In genomic region chr1:55055951-55056631, GRCh38 we compare ENCODE assay signal across 30 cellular contexts. TPM values are rescaled to one million over a fixed set of nuclear protein-coding genes. Genes with fewer than 3 reads are reported as not detected.
"Had no signal": no experiment of that assay in that cellular context is flagged by ENCODE, and none has a peak within 500 bp of the region (broad histone marks: within the 10 kb centered on the region; RNA-seq: fewer than 3 reads in every experiment).

No MANE protein-coding gene starts in this region.

- H3K79me2 ChIP-seq: hepatocyte had no signal

- H2AFZ ChIP-seq: hepatocyte had no signal

- H3K4me3 ChIP-seq: colonic mucosa, esophagus muscularis mucosa, hepatocyte, left ventricle myocardium inferior, sigmoid colon, smooth muscle cell, tibial artery had no signal

- ATAC-seq: activated CD8-positive, alpha-beta T cell treated with anti-CD3 and anti-CD28 coated beads, Interleukin-2, amount 10 ng/mL, durations not matched to agents 7 days and 5 days; activated naive CD4-positive, alpha-beta T cell treated with anti-CD3 and anti-CD28 coated beads, Interleukin-2, amount 50 U/mL, for 72 hours; activated T-helper 17 cell treated with anti-CD3 and anti-CD28 coated beads, Interleukin-2, amount 50 U/mL, for 72 hours; stimulated activated naive B cell treated with anti-CD40 and anti-IgM and Interleukin-4, amounts not matched to agents 10 μg/mL and 1 μg/mL and 100 μg/mL, for 72 hours had no signal

- H3K4me2 ChIP-seq: hepatocyte, smooth muscle cell had no signal

- H3K4me1 ChIP-seq: colonic mucosa, sigmoid colon had no signal

- DNase-seq: activated CD4-positive, alpha-beta T cell treated with anti-CD3 and anti-CD28 coated beads, Interleukin-2, amount 50 U/mL, for 1 hour; activated CD8-positive, alpha-beta T cell treated with anti-CD3 and anti-CD28 coated beads, Interleukin-2, amount 10 ng/mL, durations not matched to agents 7 days and 5 days; activated T-cell treated with anti-CD3 and anti-CD28 coated beads, Interleukin-2, amount 50 U/mL, for 24 hours; central memory CD4-positive, alpha-beta T cell; colonic mucosa; glutamatergic neuron; immature natural killer cell; kidney glomerular epithelial cell; left ventricle myocardium inferior; nephron progenitor cell; occipital lobe; retina; sigmoid colon; stimulated activated CD4-positive, alpha-beta T cell treated with anti-CD3 and anti-CD28 coated beads, Interleukin-2, amount 100 ng/mL, for 48 hours; stimulated activated CD8-positive, alpha-beta memory T cell treated with anti-CD3 and anti-CD28 coated beads, Interleukin-4, amount 100 ng/mL, for 48 hours; stimulated activated naive B cell treated with anti-CD40 and anti-IgM and Interleukin-4, amounts not matched to agents 10 μg/mL and 1 μg/mL and 100 μg/mL, for 72 hours had no signal

- H3K36me3 ChIP-seq: colonic mucosa, esophagus muscularis mucosa, left ventricle myocardium inferior, sigmoid colon, tibial artery had no signal

- H3K27me3 ChIP-seq: colonic mucosa, esophagus muscularis mucosa, hepatocyte, sigmoid colon, tibial artery had no signal

- H3K9me3 ChIP-seq: colonic mucosa, esophagus muscularis mucosa, left ventricle myocardium inferior, sigmoid colon, tibial artery had no signal

- H3K27ac ChIP-seq: colonic mucosa, esophagus muscularis mucosa, hepatocyte, left ventricle myocardium inferior, sigmoid colon, tibial artery had no signal

RNA-seq across cellular contexts. Expression of gene PCSK9, which starts 16.7 kb away (rescaled TPM):
- total RNA-seq: activated CD8-positive, alpha-beta T cell treated with anti-CD3 and anti-CD28 coated beads, Interleukin-2, amount 10 ng/mL, durations not matched to agents 7 days and 5 days; activated naive CD4-positive, alpha-beta T cell treated with anti-CD3 and anti-CD28 coated beads, Interleukin-2, amount 50 U/mL, for 72 hours; activated T-helper 17 cell treated with anti-CD3 and anti-CD28 coated beads, Interleukin-2, amount 50 U/mL, for 72 hours; left ventricle myocardium inferior; lung microvascular endothelial cell; mononuclear cell; subcutaneous adipose tissue had no signal
- polyA plus RNA-seq: immature natural killer cell had no signal

RNA-seq across cellular contexts. Expression of gene BSND, which starts 57.4 kb away (rescaled TPM):
- total RNA-seq: astrocyte; colonic mucosa; esophagus muscularis mucosa; frontal cortex; left ventricle myocardium inferior; lung microvascular endothelial cell; mononuclear cell; myocyte; occipital lobe; progenitor cell of endocrine pancreas; sigmoid colon; smooth muscle cell; subcutaneous adipose tissue; T-helper 2 cell treated with Interferon-gamma antibody and Interleukin-4, amounts not matched to agents 100 ng/mL and 5 ng/mL, for 36 hours had no signal
- polyA plus RNA-seq: immature natural killer cell, sigmoid colon, smooth muscle cell had no signal
